1 cellular context compared by ENCODE assay signal in genomic region chr16:85865-86264, GRCh38.
TF ChIP-seq lines count a peak whose summit lies in the region.

No MANE protein-coding gene starts in this region.

TF ChIP-seq in WTC11, 78 proteins besides CTCF, POLR2A, EP300 and RAD21 (continued from another document):
- TF ChIP-seq ZNF425 (CRISPR knock-in tag; conservative IDR thresholded peaks at IDR 0.05) (no peak), NFATC4 (CRISPR knock-in tag; IDR thresholded peaks at IDR 0.05) (no peak), ZNF281 (CRISPR knock-in tag; IDR thresholded peaks at IDR 0.05) (no peak), FOXP4 (CRISPR knock-in tag; IDR thresholded peaks at IDR 0.05) (no peak), HMGXB4 (CRISPR knock-in tag; IDR thresholded peaks at IDR 0.05) (no peak), ZNF671 (CRISPR knock-in tag; IDR thresholded peaks at IDR 0.05) (no peak), CREM (CRISPR knock-in tag; IDR thresholded peaks at IDR 0.05) (no peak), SP1 (CRISPR knock-in tag; conservative IDR thresholded peaks at IDR 0.05) (no peak)
